9 cellular contexts compared by ENCODE assay signal in the genomic region with DNA sequence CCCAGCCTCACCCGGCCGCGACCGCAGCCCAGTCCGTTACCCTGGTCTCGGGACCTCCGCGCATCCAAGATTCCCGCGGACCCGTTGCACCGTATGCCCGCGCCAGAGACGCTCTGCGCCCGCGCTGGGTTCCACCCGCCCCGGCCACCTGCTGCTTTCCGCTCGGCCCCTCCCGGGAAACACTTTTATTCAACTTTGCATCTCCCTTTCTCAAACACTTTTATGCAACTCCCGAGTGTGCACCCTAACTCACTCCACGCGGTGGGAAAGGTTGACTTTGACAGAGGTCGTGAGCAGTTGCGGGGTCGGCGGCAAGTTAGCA. TPM values are rescaled to one million over a fixed set of nuclear protein-coding genes. Genes with fewer than 3 reads are reported as not detected.
DNase-seq lines count a peak whose midpoint lies in the region; ATAC-seq, FAIRE-seq and TF ChIP-seq lines count a peak whose summit lies in the region.
"Had no signal": no experiment of that assay in that cellular context is flagged by ENCODE, and none has a peak within 500 bp of the region (broad histone marks: within the 10 kb centered on the region; RNA-seq: fewer than 3 reads in every experiment).

A gene with protein sequence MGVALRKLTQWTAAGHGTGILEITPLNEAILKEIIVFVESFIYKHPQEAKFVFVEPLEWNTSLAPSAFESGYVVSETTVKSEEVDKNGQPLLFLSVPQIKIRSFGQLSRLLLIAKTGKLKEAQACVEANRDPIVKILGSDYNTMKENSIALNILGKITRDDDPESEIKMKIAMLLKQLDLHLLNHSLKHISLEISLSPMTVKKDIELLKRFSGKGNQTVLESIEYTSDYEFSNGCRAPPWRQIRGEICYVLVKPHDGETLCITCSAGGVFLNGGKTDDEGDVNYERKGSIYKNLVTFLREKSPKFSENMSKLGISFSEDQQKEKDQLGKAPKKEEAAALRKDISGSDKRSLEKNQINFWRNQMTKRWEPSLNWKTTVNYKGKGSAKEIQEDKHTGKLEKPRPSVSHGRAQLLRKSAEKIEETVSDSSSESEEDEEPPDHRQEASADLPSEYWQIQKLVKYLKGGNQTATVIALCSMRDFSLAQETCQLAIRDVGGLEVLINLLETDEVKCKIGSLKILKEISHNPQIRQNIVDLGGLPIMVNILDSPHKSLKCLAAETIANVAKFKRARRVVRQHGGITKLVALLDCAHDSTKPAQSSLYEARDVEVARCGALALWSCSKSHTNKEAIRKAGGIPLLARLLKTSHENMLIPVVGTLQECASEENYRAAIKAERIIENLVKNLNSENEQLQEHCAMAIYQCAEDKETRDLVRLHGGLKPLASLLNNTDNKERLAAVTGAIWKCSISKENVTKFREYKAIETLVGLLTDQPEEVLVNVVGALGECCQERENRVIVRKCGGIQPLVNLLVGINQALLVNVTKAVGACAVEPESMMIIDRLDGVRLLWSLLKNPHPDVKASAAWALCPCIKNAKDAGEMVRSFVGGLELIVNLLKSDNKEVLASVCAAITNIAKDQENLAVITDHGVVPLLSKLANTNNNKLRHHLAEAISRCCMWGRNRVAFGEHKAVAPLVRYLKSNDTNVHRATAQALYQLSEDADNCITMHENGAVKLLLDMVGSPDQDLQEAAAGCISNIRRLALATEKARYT (minus strand): TSS at position 126 of the 322 bp plus-strand sequence. CDS start 3,937 bp downstream, outside the sequence.

- H3K4me1 ChIP-seq in rectal smooth muscle tissue (ENCODE audit: control insufficient read depth, insufficient read depth, low read length): no peaks in the 10 kb centered on the region

- no peaks in the 10 kb centered on the region for H3K27me3 ChIP-seq in rectal smooth muscle tissue (ENCODE audit: control insufficient read depth, insufficient read depth, low read length)

- peak; percentile 3 for DNase-seq in GM12891 (ENCODE audit: insufficient read length, low spot score)
- DNase-seq in fibroblast of villous mesenchyme (ENCODE audit: low read depth): no peak
- DNase-seq in KG1 (lab: John Stamatoyannopoulos, UW): no peak

- no peaks in the 10 kb centered on the region for H3K36me3 ChIP-seq in rectal smooth muscle tissue (ENCODE audit: control insufficient read depth, insufficient read depth, low read length)

- peak within 1 kb of the TSS; percentile 49 for H3K4me3 ChIP-seq in fibroblast of villous mesenchyme (ENCODE audit: low read depth, low read length)
- H3K4me3 ChIP-seq in rectal smooth muscle tissue (ENCODE audit: low read length): peak within 1 kb of the TSS; percentile 62

- no peak within 1 kb of the TSS for H3K9ac ChIP-seq in rectal smooth muscle tissue (ENCODE audit: low read length)

- TF ChIP-seq CTCF in VCaP (conservative IDR thresholded peaks at IDR 0.05): no peak
- no peak for TF ChIP-seq CTCF in fibroblast of villous mesenchyme (IDR thresholded peaks at IDR 0.05; ENCODE audit: insufficient read depth, low read depth, low read length)

- FAIRE-seq in GM12891 (lab: Jason Lieb, UNC): no peak

- H3K27ac ChIP-seq in VCaP (peak within 1 kb of the TSS; percentile 49; the same call in 1 of the 2 replicates), rectal smooth muscle tissue (ENCODE audit: low read depth, low read length) (peak within 1 kb of the TSS; percentile 67)

- no peak for ATAC-seq in HG03520 (IDR thresholded peaks at IDR 0.05; ENCODE audit: unreplicated experiment)
- ATAC-seq in GM21723 (IDR thresholded peaks at IDR 0.05; ENCODE audit: unreplicated experiment): no peak
- no peak for ATAC-seq in GM19455 (IDR thresholded peaks at IDR 0.05; ENCODE audit: unreplicated experiment)

- no peak for TF ChIP-seq POLR2A in GM12891 (IDR thresholded peaks at IDR 0.05; ENCODE audit: low read depth, low read length)

TF ChIP-seq in GM12891, 5 proteins besides CTCF, POLR2A, EP300 and RAD21:
- TF ChIP-seq POLR2AphosphoS5 (IDR thresholded peaks at IDR 0.05; ENCODE audit: low read depth, low read length): no peak
- no peak for TF ChIP-seq POU2F2 (IDR thresholded peaks at IDR 0.05; ENCODE audit: low read depth, low read length)
- TF ChIP-seq TAF1 (IDR thresholded peaks at IDR 0.05; ENCODE audit: low read depth, low read length): no peak
- no peak for TF ChIP-seq SPI1 (IDR thresholded peaks at IDR 0.05; ENCODE audit: low read depth, low read length)
- no peak for TF ChIP-seq PAX5 (IDR thresholded peaks at IDR 0.05; ENCODE audit: insufficient read depth, low read length, severe bottlenecking)

RNA-seq across cellular contexts. Expression of the gene that starts here (rescaled TPM):
- not detected for polyA plus RNA-seq in GM12891 (2012; ENCODE audit: low read depth, missing spikeins)
- total RNA-seq in fibroblast of villous mesenchyme: 3.2 and 4.3 TPM in 2 replicates
- total RNA-seq: OCI-LY7 had no signal
